Comparison of ENCODE assay signal across 8 cellular contexts in the genomic region with DNA sequence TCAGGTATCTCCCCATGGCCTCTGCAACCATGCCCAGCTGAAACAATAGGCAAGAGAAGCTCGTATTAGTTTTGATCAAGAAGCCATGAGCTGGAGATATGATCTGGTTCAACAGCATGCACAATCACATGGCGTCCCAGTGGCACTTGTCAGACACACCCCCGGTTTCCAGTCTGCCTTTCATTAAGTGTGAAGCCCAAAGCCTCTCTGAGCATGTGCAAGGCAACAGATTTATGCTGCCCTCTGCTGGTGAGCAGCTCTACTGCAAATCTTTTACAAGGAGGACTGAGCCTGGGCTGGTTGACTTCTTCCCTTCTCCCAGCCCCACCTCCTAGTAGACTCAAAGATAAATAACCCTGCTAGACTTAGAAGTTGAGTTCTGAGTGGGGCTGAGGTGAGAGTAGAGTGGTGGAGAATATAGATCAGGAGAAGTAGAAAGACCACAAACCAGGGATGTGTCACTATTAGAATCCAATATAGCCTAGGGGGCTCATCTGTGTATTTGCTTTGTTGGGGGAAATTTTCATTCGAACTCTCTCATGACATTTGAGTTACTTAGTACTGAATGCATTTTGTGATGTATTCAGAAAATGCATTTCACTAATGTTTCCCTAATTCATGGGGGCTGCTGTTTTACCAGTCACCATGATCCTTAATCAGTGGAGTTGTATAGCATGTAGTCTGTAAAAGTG. TPM values are rescaled to one million over a fixed set of nuclear protein-coding genes. Genes with fewer than 3 reads are reported as not detected.
DNase-seq lines count a peak whose midpoint lies in the region; ATAC-seq, FAIRE-seq and TF ChIP-seq lines count a peak whose summit lies in the region.

No MANE protein-coding gene starts in this region.

- H3K27me3 ChIP-seq in GM12878 (replicated peaks in 1 of 2; ENCODE audit: control insufficient read depth in 2 of 2, insufficient read depth in 2 of 2, low read length in 1 of 2), result no peaks in the 10 kb centered on the region

- H3K36me3 ChIP-seq in GM12878 (ENCODE audit: control insufficient read depth in 2 of 2, insufficient read depth in 2 of 2, low read length in 1 of 2), result no peaks in the 10 kb centered on the region

- RAD21 ChIA-PET in GM12878 (lab: Charles Lee; ENCODE audit: unreplicated experiment), result interaction anchor here (0.9 to 3.5 kb wide), 14 partner anchors 14 to 568 kb away, joined by 3 to 44 read pairs (median 4); no protein-coding TSS in a partner anchor

- no peaks in the 10 kb centered on the region for H4K20me1 ChIP-seq in GM12878 (ENCODE audit: control insufficient read depth, insufficient read depth)

- TF ChIP-seq EP300 in A549 (IDR thresholded peaks at IDR 0.05) (no peak), GM12878 (IDR thresholded peaks at IDR 0.05; ENCODE audit: borderline replicate concordance in 1 of 2, control insufficient read depth in 1 of 2, low read depth in 2 of 2, low read length in 2 of 2) (0 out of 4 replicates have a peak, but pooled peaks of 1 of the 2 experiments have one; percentile 36)

- FAIRE-seq in A549 (lab: Jason Lieb, UNC) (no peak), GM12878 (lab: Jason Lieb, UNC) (peak; percentile 97)

- SMC1A ChIA-PET in GM12878 (lab: Charles Lee; ENCODE audit: uncharacterized antibody, unreplicated experiment), result interaction anchor here (0.9 to 6.0 kb wide), 14 partner anchors 8 to 494 kb away, joined by 3 to 68 read pairs (median 3); no protein-coding TSS in a partner anchor

- no peak overlapping the region for H2AFZ ChIP-seq in GM12878 (ENCODE audit: control insufficient read depth, low read depth, low read length)

- no peaks in the 10 kb centered on the region for H3K4me1 ChIP-seq in A549
- no peaks in the 10 kb centered on the region for H3K4me1 ChIP-seq in GM12878 (ENCODE audit: control insufficient read depth, insufficient read depth, low read length)

- DNase-seq in A549 (ENCODE audit: low read depth in 1 of 2, low spot score in 1 of 2) (peak; percentile 38 to 81), NCI-H1930 (lab: John Stamatoyannopoulos, UW) (peak; percentile 70 to 75), T-helper 9 cell (peak; percentile 45), GM12878 (ENCODE audit: low read depth, low spot score) (peak; percentile 30), iPS-NIHi7 (ENCODE audit: extremely low spot score) (peak; percentile 91)
- peak; percentile 47 to 59 for DNase-seq in stimulated activated CD4-positive, alpha-beta T cell treated with anti-CD3 and anti-CD28 coated beads, Interleukin-15, amount 100 ng/mL, for 48 hours (ENCODE audit: low read depth in 2 of 2)

- ATAC-seq in A549, result peak; percentile 92 to 99
- ATAC-seq in GM18505 (IDR thresholded peaks at IDR 0.05; ENCODE audit: unreplicated experiment), result peak; percentile 87
- peak; percentile 90 for ATAC-seq in HG02970 (IDR thresholded peaks at IDR 0.05; ENCODE audit: low FRiP score, unreplicated experiment)
- ATAC-seq in GM12878, result peak; percentile 99

- no peak overlapping the region for H3K4me3 ChIP-seq in A549
- no peak overlapping the region for H3K4me3 ChIP-seq in GM12878

- POLR2A ChIA-PET in A549 (lab: Yijun Ruan, JAX) (no interaction called here), GM12878 (lab: Charles Lee) (interaction anchor here (0.8 kb wide), 1 partner anchor 305 kb away, joined by 3 read pairs; no protein-coding TSS in a partner anchor)

- TF ChIP-seq CTCF in A549 (IDR thresholded peaks at IDR 0.05) (peak; percentile 73), GM12878 (IDR thresholded peaks at IDR 0.05 in 2 of 3, conservative IDR thresholded peaks at IDR 0.05 in 1 of 3; ENCODE audit: control insufficient read depth in 2 of 3, extremely low read depth in 1 of 3, insufficient read depth in 1 of 3, low read depth in 3 of 3, low read length in 3 of 3) (peak; percentile 84 to 90 (median 89))

- BruUV-seq in GM12878 (replicated peaks; lab: Mats Ljungman, UMichigan), result no TSS peak

- CTCF ChIA-PET in A549 (lab: Yijun Ruan, JAX) (interaction anchor here (0.5 to 7.5 kb wide), 36 partner anchors 8 to 776 kb away, joined by 3 to 105 read pairs (median 4); a partner anchor contains a TSS), GM12878 (lab: Yijun Ruan, JAX) (interaction anchor here (0.6 to 8.3 kb wide), 33 partner anchors 9 to 614 kb away, joined by 3 to 105 read pairs (median 3); a partner anchor contains a TSS)

- H3K4me2 ChIP-seq in A549 (no peak overlapping the region), GM12878 (ENCODE audit: control insufficient read depth, insufficient read depth) (0 out of 2 replicates have a peak overlapping the region, but pooled peaks have one; percentile 17)

- WGBS in A549 (ENCODE audit: missing lambda C conversion rate), result 15% methylated on average over 4 of the region's 4 CpGs
- WGBS in GM12878 (ENCODE audit: insufficient coverage, insufficient replicate concordance, low lambda C conversion rate, missing lambda C conversion rate), result 0% methylated on average over 4 of the region's 4 CpGs

- no peak for TF ChIP-seq POLR2A in A549 (IDR thresholded peaks at IDR 0.05; ENCODE audit: low read length)
- TF ChIP-seq POLR2A in GM18505 (IDR thresholded peaks at IDR 0.05; ENCODE audit: borderline replicate concordance, extremely low read depth, insufficient read depth, insufficient read length), result no peak
- no peak for TF ChIP-seq POLR2A in GM12878 (IDR thresholded peaks at IDR 0.05; ENCODE audit: low read depth, low read length)

- intact Hi-C loops in GM12878 (cut with micrococcal nuclease; ENCODE audit: unreplicated experiment), result loop anchor here (1.0 to 10.0 kb wide), 5 partner anchors 119 to 492 kb away; no protein-coding TSS in a partner anchor

- no peak overlapping the region for H3K9ac ChIP-seq in GM12878 (ENCODE audit: control insufficient read depth, insufficient read depth, low read length)

- peak; percentile 72 to 75 for TF ChIP-seq RAD21 in A549 (conservative IDR thresholded peaks at IDR 0.05 in 1 of 2, IDR thresholded peaks at IDR 0.05 in 1 of 2)
- TF ChIP-seq RAD21 in GM12878 (IDR thresholded peaks at IDR 0.05; ENCODE audit: insufficient read depth, low read depth, low read length), result peak; percentile 81

- H3K79me2 ChIP-seq in GM12878 (ENCODE audit: control insufficient read depth, insufficient read depth, low read length), result no peaks in the 10 kb centered on the region

- H3K27ac ChIP-seq in A549 (no peak overlapping the region), GM12878 (ENCODE audit: control insufficient read depth, insufficient read depth) (no peak overlapping the region)

- in situ Hi-C loops in GM12878 (cut with MboI), result loop anchor here (5.0 kb wide), 1 partner anchor 482 kb away; no protein-coding TSS in a partner anchor

- H3K9me3 ChIP-seq in A549 (no peaks in the 10 kb centered on the region), GM12878 (replicated peaks; ENCODE audit: control insufficient read depth, insufficient read depth, low read length) (no peaks in the 10 kb centered on the region)

TF ChIP-seq in A549, 52 proteins besides CTCF, POLR2A, EP300 and RAD21 (continues in another document):
- TF ChIP-seq, protein P1, sequence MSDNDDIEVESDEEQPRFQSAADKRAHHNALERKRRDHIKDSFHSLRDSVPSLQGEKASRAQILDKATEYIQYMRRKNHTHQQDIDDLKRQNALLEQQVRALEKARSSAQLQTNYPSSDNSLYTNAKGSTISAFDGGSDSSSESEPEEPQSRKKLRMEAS (IDR thresholded peaks at IDR 0.05), result peak; percentile 90
- TF ChIP-seq SMC3 (IDR thresholded peaks at IDR 0.05) (peak; percentile 76), GATA3 (IDR thresholded peaks at IDR 0.05; ENCODE audit: borderline replicate concordance) (no peak), FOSB (CRISPR knock-in tag; IDR thresholded peaks at IDR 0.05) (no peak), HEYL (CRISPR knock-in tag; IDR thresholded peaks at IDR 0.05) (no peak), KDM5A (IDR thresholded peaks at IDR 0.05) (no peak)

TF ChIP-seq in GM12878, 131 proteins besides CTCF, POLR2A, EP300 and RAD21 (continues in another document):
- TF ChIP-seq, protein P2, sequence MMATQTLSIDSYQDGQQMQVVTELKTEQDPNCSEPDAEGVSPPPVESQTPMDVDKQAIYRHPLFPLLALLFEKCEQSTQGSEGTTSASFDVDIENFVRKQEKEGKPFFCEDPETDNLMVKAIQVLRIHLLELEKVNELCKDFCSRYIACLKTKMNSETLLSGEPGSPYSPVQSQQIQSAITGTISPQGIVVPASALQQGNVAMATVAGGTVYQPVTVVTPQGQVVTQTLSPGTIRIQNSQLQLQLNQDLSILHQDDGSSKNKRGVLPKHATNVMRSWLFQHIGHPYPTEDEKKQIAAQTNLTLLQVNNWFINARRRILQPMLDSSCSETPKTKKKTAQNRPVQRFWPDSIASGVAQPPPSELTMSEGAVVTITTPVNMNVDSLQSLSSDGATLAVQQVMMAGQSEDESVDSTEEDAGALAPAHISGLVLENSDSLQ (IDR thresholded peaks at IDR 0.05), result no peak
- TF ChIP-seq CEBPB (IDR thresholded peaks at IDR 0.05; ENCODE audit: borderline replicate concordance in 1 of 2, low read depth in 2 of 2, low read length in 2 of 2) (no peak), POU2F2 (IDR thresholded peaks at IDR 0.05; ENCODE audit: borderline replicate concordance, low read depth, low read length) (no peak)

RNA-seq across cellular contexts. Expression of a gene that starts 53.7 kb away (rescaled TPM):
- 24.3 and 33.1 TPM in 2 replicates for polyA plus RNA-seq in A549 (2011; rRNA removed)
- polyA plus RNA-seq in A549 (2012; cell fraction: cytosol; rRNA removed), result 10.0 and 10.7 TPM in 2 replicates
- 6.1 and 7.5 TPM in 2 replicates for polyA plus RNA-seq in A549 (2012; cell fraction: nucleus; rRNA removed)
- 16.5 to 17.4 TPM (median 17.0 TPM) in 3 replicates for polyA plus RNA-seq in A549 (2017; fragmentation: RNase III; extraction: RNeasy Plus Mini Kit Qiagen cat#74134 plus additional on column Dnase treatment)
- 10.9 and 13.0 TPM in 2 replicates for polyA minus RNA-seq in A549 (2011; rRNA and poly(A)+ RNA removed)
- total RNA-seq in GM12878 (2013; cell fraction: nucleolus; rRNA removed), result 41.6 and 43.2 TPM in 2 replicates
- total RNA-seq in GM12878 (2014; rRNA removed), result 8.1 and 9.0 TPM in 2 replicates
- total RNA-seq in GM12878 (2014; rRNA removed; fragmentation: Illumina TruSeq; extraction: Trizol), result 17.4 and 20.1 TPM in 2 replicates
- 17.5 and 21.5 TPM in 2 replicates for total RNA-seq in GM12878 (2021)
- polyA plus RNA-seq in GM12878 (2011; ENCODE audit: low read depth), result 10.4 TPM
- 33.7 and 56.7 TPM in 2 replicates for polyA plus RNA-seq in GM12878 (2011; rRNA removed)
- polyA plus RNA-seq in GM12878 (2011; cell fraction: cytosol; rRNA removed), result 12.8 and 14.7 TPM in 2 replicates
- polyA plus RNA-seq in GM12878 (2011; cell fraction: nucleus; rRNA removed), result 21.7 and 30.6 TPM in 2 replicates
- 20.7 and 21.4 TPM in 2 replicates for polyA plus RNA-seq in GM12878 (2012)
- polyA plus RNA-seq in GM12878 (2014; fragmentation: Illumina TruSeq; extraction: Trizol), result 36.4 and 46.9 TPM in 2 replicates
- 10 to 100 TPM; 31.3 to 43.5 TPM for polyA plus RNA-seq in GM12878 (2014; fragmentation: Nextera tagmentation; extraction: Ambion mirVana)
- polyA plus RNA-seq in GM12878 (2014; rRNA removed), result 19.2 and 21.6 TPM in 2 replicates
- 10 to 100 TPM; 33.0 to 35.8 TPM for polyA plus RNA-seq in GM12878 (2016; fragmentation: Nextera tagmentation; extraction: Ambion mirVana)
- polyA minus RNA-seq in GM12878 (2011; rRNA and poly(A)+ RNA removed), result 17.1 and 23.0 TPM in 2 replicates
- polyA minus RNA-seq in GM12878 (2011; cell fraction: cytosol; rRNA and poly(A)+ RNA removed), result 7.6 and 9.1 TPM in 2 replicates
- 29.9 and 30.5 TPM in 2 replicates for polyA minus RNA-seq in GM12878 (2011; cell fraction: nucleus; rRNA and poly(A)+ RNA removed)

Comparison
In these comparisons a context has a peak if more than half of its experiments do, and no peak if none do; other contexts are left out.
1. DNase-seq: peak in every context shown above with its lines; median percentile 91 in iPS-NIHi7; 72 in NCI-H1930; 60 in A549; 53 in stimulated activated CD4-positive, alpha-beta T cell treated with anti-CD3 and anti-CD28 coated beads, Interleukin-15, amount 100 ng/mL, for 48 hours; 45 in T-helper 9 cell; 30 in GM12878.